In genomic region chr20:33829636-33830035, GRCh38 we compare ENCODE assay signal across 12 cellular contexts. TPM values are rescaled to one million over a fixed set of nuclear protein-coding genes. Genes with fewer than 3 reads are reported as not detected.
A peak's percentile ranks its signal among the peaks of the same experiment; 100 is the strongest.
DNase-seq lines count a peak whose midpoint lies in the region; ATAC-seq, FAIRE-seq and TF ChIP-seq lines count a peak whose summit lies in the region.
"Had no signal": no experiment of that assay in that cellular context is flagged by ENCODE, and none has a peak within 500 bp of the region (broad histone marks: within the 10 kb centered on the region; RNA-seq: fewer than 3 reads in every experiment).

No MANE protein-coding gene starts in this region.

- TF ChIP-seq CTCF in CD8-positive, alpha-beta T cell (IDR thresholded peaks at IDR 0.05) = no peak
- TF ChIP-seq CTCF in gastroesophageal sphincter (IDR thresholded peaks at IDR 0.05) = no peak

- no peak overlapping the region for H3K27ac ChIP-seq in CD8-positive, alpha-beta T cell (ENCODE audit: low read depth, low read length)
- H3K27ac ChIP-seq in SK-N-MC (peak overlapping the region; percentile 90), gastroesophageal sphincter (peak overlapping the region in 3 of 4 donors; percentile 27 to 78 (median 71)), small intestine (ENCODE audit: low read depth in 1 of 2, low read length in 1 of 2) (peak overlapping the region; percentile 33 to 43)

- H3K9me3 ChIP-seq in CD8-positive, alpha-beta T cell (ENCODE audit: low read length) = no peaks in the 10 kb centered on the region
- no peaks in the 10 kb centered on the region for H3K9me3 ChIP-seq in SK-N-MC (ENCODE audit: low read depth, low read length)
- no peaks in the 10 kb centered on the region for H3K9me3 ChIP-seq in gastroesophageal sphincter
- no peaks in the 10 kb centered on the region for H3K9me3 ChIP-seq in small intestine (ENCODE audit: control insufficient read depth, low read depth)

- TF ChIP-seq POLR2A in gastroesophageal sphincter (IDR thresholded peaks at IDR 0.05) = no peak

- H3K4me3 Mint-ChIP-seq in CD8-positive, alpha-beta T cell = no peak overlapping the region
- H3K4me3 Mint-ChIP-seq in activated T-cell treated with anti-CD3 and anti-CD28 coated beads, Interleukin-2, amount 50 U/mL, for 24 hours = no peak overlapping the region

- no peak overlapping the region for H3K4me3 ChIP-seq in CD8-positive, alpha-beta T cell (ENCODE audit: low read depth, low read length)
- peak overlapping the region; percentile 40; the same call in 1 of the 2 replicates for H3K4me3 ChIP-seq in SK-N-MC
- no peak overlapping the region for H3K4me3 ChIP-seq in gastroesophageal sphincter
- no peak overlapping the region for H3K4me3 ChIP-seq in small intestine (ENCODE audit: low read depth in 1 of 2, low read length in 2 of 2)

- peaks cover 30% of the 10 kb centered on the region for H3K36me3 Mint-ChIP-seq in CD8-positive, alpha-beta T cell
- peaks cover 36% of the 10 kb centered on the region for H3K36me3 Mint-ChIP-seq in activated T-cell treated with anti-CD3 and anti-CD28 coated beads, Interleukin-2, amount 50 U/mL, for 24 hours (ENCODE audit: low read depth)

- no peak for ATAC-seq in CD8-positive, alpha-beta T cell
- ATAC-seq in gastroesophageal sphincter = no peak
- ATAC-seq: Panc1 had no signal

- H3K4me1 ChIP-seq in CD8-positive, alpha-beta T cell (ENCODE audit: insufficient read depth, low read length) = peaks cover 26% of the 10 kb centered on the region
- H3K4me1 ChIP-seq in gastroesophageal sphincter = peaks cover 29 to 99% (median 57%) of the 10 kb centered on the region in 3 donors
- H3K4me1 ChIP-seq in small intestine (ENCODE audit: control insufficient read depth in 2 of 2, insufficient read depth in 1 of 2, low read depth in 1 of 2, low read length in 1 of 2) = peaks cover 40 to 42% of the 10 kb centered on the region in 2 donors

- peak overlapping the region; percentile 51 for H3K9ac ChIP-seq in SK-N-MC (ENCODE audit: insufficient read length)

- no peaks in the 10 kb centered on the region for H3K9me3 Mint-ChIP-seq in CD8-positive, alpha-beta T cell
- no peaks in the 10 kb centered on the region for H3K9me3 Mint-ChIP-seq in activated T-cell treated with anti-CD3 and anti-CD28 coated beads, Interleukin-2, amount 50 U/mL, for 24 hours

- no peak for FAIRE-seq in small intestine (lab: Jason Lieb, UNC)
- FAIRE-seq: bronchial epithelial cell had no signal

- H3K4me1 Mint-ChIP-seq in CD8-positive, alpha-beta T cell (ENCODE audit: low read depth) = peaks cover 78% of the 10 kb centered on the region
- peaks cover 69% of the 10 kb centered on the region for H3K4me1 Mint-ChIP-seq in activated T-cell treated with anti-CD3 and anti-CD28 coated beads, Interleukin-2, amount 50 U/mL, for 24 hours (ENCODE audit: low read depth)

- WGBS in gastroesophageal sphincter (ENCODE audit: low coverage in 1 of 2), 2 donors = 57 to 77% methylated on average over 2 to 3 of the region's 3 CpGs
- 68 to 71% (median 70%) methylated on average over 3 of the region's 3 CpGs for WGBS in small intestine, 3 donors

- intact Hi-C loops in CD8-positive, alpha-beta T cell (cut with DNase I, micrococcal nuclease) = no loop called here

- DNase-seq in CD8-positive, alpha-beta T cell = no peak
- no peak for DNase-seq in SK-N-MC (ENCODE audit: low read depth, low spot score)
- no peak for DNase-seq in small intestine
- no peak for DNase-seq in amygdala (lab: John Stamatoyannopoulos, UW)
- no peak for DNase-seq in NCI-H2171 (lab: John Stamatoyannopoulos, UW)
- DNase-seq in effector CD8-positive, alpha-beta T cell (lab: John Stamatoyannopoulos, UW) = no peak
- no peak for DNase-seq in activated T-cell treated with anti-CD3 and anti-CD28 coated beads, Interleukin-2, amount 50 U/mL, for 24 hours
- DNase-seq: stimulated activated CD4-positive, alpha-beta T cell treated with anti-CD3 and anti-CD28 coated beads, Interleukin-12 subunit alpha, Interleukin-12 subunit beta, amount 100 ng/mL, for 4 hours; T1000 had no signal

- POLR2A ChIA-PET in CD8-positive, alpha-beta T cell (lab: Charles Lee) = interaction anchor here (1.3 kb wide), 1 partner anchor 18 kb away, joined by 3 read pairs; the partner anchor contains the start of gene CHMP4B

- H3K27ac Mint-ChIP-seq in CD8-positive, alpha-beta T cell = peak overlapping the region; percentile 34
- no peak overlapping the region for H3K27ac Mint-ChIP-seq in activated T-cell treated with anti-CD3 and anti-CD28 coated beads, Interleukin-2, amount 50 U/mL, for 24 hours

- CTCF ChIA-PET in CD8-positive, alpha-beta T cell (lab: Charles Lee) = interaction anchor here (0.9 kb wide), 1 partner anchor 9 kb away, joined by 3 read pairs; no protein-coding TSS in a partner anchor

- TF ChIP-seq EP300 in gastroesophageal sphincter (IDR thresholded peaks at IDR 0.05) = no peak

- H3K27me3 Mint-ChIP-seq in CD8-positive, alpha-beta T cell (ENCODE audit: low read depth) = no peaks in the 10 kb centered on the region
- no peaks in the 10 kb centered on the region for H3K27me3 Mint-ChIP-seq in activated T-cell treated with anti-CD3 and anti-CD28 coated beads, Interleukin-2, amount 50 U/mL, for 24 hours

- no peaks in the 10 kb centered on the region for H3K36me3 ChIP-seq in CD8-positive, alpha-beta T cell (ENCODE audit: insufficient read depth, low read length)
- no peaks in the 10 kb centered on the region; the same call in none of the 2 replicates for H3K36me3 ChIP-seq in SK-N-MC (ENCODE audit: insufficient read depth, low read length)
- no peaks in the 10 kb centered on the region for H3K36me3 ChIP-seq in gastroesophageal sphincter
- no peaks in the 10 kb centered on the region for H3K36me3 ChIP-seq in small intestine (ENCODE audit: control insufficient read depth in 2 of 2, insufficient read depth in 2 of 2, low read length in 2 of 2)

- no peaks in the 10 kb centered on the region for H3K27me3 ChIP-seq in CD8-positive, alpha-beta T cell (ENCODE audit: insufficient read depth, low read length)
- H3K27me3 ChIP-seq in gastroesophageal sphincter (no peaks in the 10 kb centered on the region), small intestine (ENCODE audit: control insufficient read depth in 2 of 2, insufficient read depth in 2 of 2, low read length in 2 of 2) (no peaks in the 10 kb centered on the region)

RNA-seq across cellular contexts. Expression of gene CHMP4B, which starts 18.5 kb away (rescaled TPM):
- 10 to 100 TPM; 55.5 to 56.1 TPM for total RNA-seq in CD8-positive, alpha-beta T cell
- 100 to 1,000 TPM in 3 of 4 donors, 10 to 100 TPM in 1; 93.4 to 118 (median 112) TPM for total RNA-seq in gastroesophageal sphincter
- 100 to 1,000 TPM; 147 to 218 (median 199) TPM for polyA plus RNA-seq in small intestine
